In genomic region chr9:38388283-38389223, GRCh38 we compare ENCODE assay signal across 12 cellular contexts. TPM values are rescaled to one million over a fixed set of nuclear protein-coding genes. Genes with fewer than 3 reads are reported as not detected.
DNase-seq lines count a peak whose midpoint lies in the region; ATAC-seq, FAIRE-seq and TF ChIP-seq lines count a peak whose summit lies in the region.
"Had no signal": no experiment of that assay in that cellular context is flagged by ENCODE, and none has a peak within 500 bp of the region (broad histone marks: within the 10 kb centered on the region; RNA-seq: fewer than 3 reads in every experiment).

No MANE protein-coding gene starts in this region.

- WGBS in right lobe of liver (ENCODE audit: insufficient coverage, low coverage, low lambda C conversion rate, missing lambda C conversion rate): 41% methylated on average over 6 of the region's 7 CpGs
- 46% methylated on average over 7 of the region's 7 CpGs for WGBS in suprapubic skin
- 39 to 58% (median 39%) methylated on average over 7 of the region's 7 CpGs for WGBS in small intestine, 3 donors

- intact Hi-C loops in right lobe of liver (cut with DNase I) (no loop called here), posterior vena cava (cut with DNase I) (loop anchor here in 1 of 2 donors (10.0 kb wide), 1 partner anchor 434 kb away; no protein-coding TSS in a partner anchor)

- H3K36me3 ChIP-seq in right lobe of liver (no peaks in the 10 kb centered on the region), suprapubic skin (no peaks in the 10 kb centered on the region), small intestine (ENCODE audit: control insufficient read depth in 2 of 2, insufficient read depth in 2 of 2, low read length in 2 of 2) (no peaks in the 10 kb centered on the region)

- no peak for TF ChIP-seq EP300 in suprapubic skin (IDR thresholded peaks at IDR 0.05)

- TF ChIP-seq CTCF in epithelial cell of esophagus (IDR thresholded peaks at IDR 0.05; ENCODE audit: insufficient read depth, low read depth, low read length, missing control alignments): no peak
- TF ChIP-seq CTCF in right lobe of liver (IDR thresholded peaks at IDR 0.05): no peak
- TF ChIP-seq CTCF in suprapubic skin (IDR thresholded peaks at IDR 0.05): no peak

- H3K9me3 ChIP-seq in right lobe of liver (peaks cover 0 to 5% (median 0%) of the 10 kb centered on the region in 4 donors), suprapubic skin (no peaks in the 10 kb centered on the region), small intestine (ENCODE audit: control insufficient read depth, low read depth) (no peaks in the 10 kb centered on the region)

- FAIRE-seq in small intestine (lab: Jason Lieb, UNC): no peak

- H3K4me3 ChIP-seq in epithelial cell of esophagus (ENCODE audit: low read length) (no peak overlapping the region), right lobe of liver (no peak overlapping the region), suprapubic skin (no peak overlapping the region), small intestine (ENCODE audit: low read depth in 1 of 2, low read length in 2 of 2) (no peak overlapping the region)
- H3K4me3 ChIP-seq: HAP-1 had no signal

- DNase-seq in MV-4-11 (lab: John Stamatoyannopoulos, UW) (peak; percentile 76), epithelial cell of esophagus (ENCODE audit: low read depth) (peak; percentile 13), right lobe of liver (peak; percentile 68 to 84 (median 72)), suprapubic skin (ENCODE audit: low spot score in 2 of 2) (peak in 1 of 2 donors; percentile 32), posterior vena cava (ENCODE audit: low spot score) (no peak), small intestine (no peak), NCI-H1048 (lab: John Stamatoyannopoulos, UW) (no peak)
- DNase-seq: foreskin keratinocyte, KG1, NCI-H2171 had no signal

- H3K27me3 ChIP-seq in right lobe of liver: no peaks in the 10 kb centered on the region
- H3K27me3 ChIP-seq in suprapubic skin: no peaks in the 10 kb centered on the region
- H3K27me3 ChIP-seq in small intestine (ENCODE audit: control insufficient read depth in 2 of 2, insufficient read depth in 2 of 2, low read length in 2 of 2): no peaks in the 10 kb centered on the region

- H3K27ac ChIP-seq in right lobe of liver: peak overlapping the region; percentile 73 to 86 (median 79)
- H3K27ac ChIP-seq in suprapubic skin: peak overlapping the region; percentile 33
- peak overlapping the region in 1 of 2 donors; percentile 61 for H3K27ac ChIP-seq in small intestine (ENCODE audit: low read depth in 1 of 2, low read length in 1 of 2)
- H3K27ac ChIP-seq: foreskin keratinocyte had no signal

- no peak for TF ChIP-seq POLR2A in right lobe of liver (IDR thresholded peaks at IDR 0.05)
- TF ChIP-seq POLR2A in suprapubic skin (IDR thresholded peaks at IDR 0.05): no peak

- H3K4me1 ChIP-seq in right lobe of liver (peaks cover 0 to 69% (median 45%) of the 10 kb centered on the region in 4 donors), suprapubic skin (peaks cover 27% of the 10 kb centered on the region), small intestine (ENCODE audit: control insufficient read depth in 2 of 2, insufficient read depth in 1 of 2, low read depth in 1 of 2, low read length in 1 of 2) (peaks cover 0 to 9% of the 10 kb centered on the region in 2 donors)
- H3K4me1 ChIP-seq: foreskin keratinocyte had no signal

- ATAC-seq in right lobe of liver: peak; percentile 37 to 58 (median 48)
- ATAC-seq: foreskin keratinocyte had no signal

RNA-seq across cellular contexts. Expression of gene ALDH1B1, which starts 3.9 kb away (rescaled TPM):
- total RNA-seq in right lobe of liver (100 to 1,000 TPM in 2 of 6 experiments, 10 to 100 TPM in 4; 61.6 to 179 (median 81.8) TPM), suprapubic skin (1 to 10 TPM; 2.2 to 4.3 (median 3.4) TPM), posterior vena cava (100 to 1,000 TPM; 200 to 217 TPM)
- 10 to 100 TPM in 1 of 3 donors, 1 to 10 TPM in 2; 4.2 to 60.9 (median 6.8) TPM for polyA plus RNA-seq in small intestine

RNA-seq across cellular contexts. Expression of gene IGFBPL1, which starts 35.7 kb away (rescaled TPM):
- 1 to 10 TPM in 2 of 6 experiments, under 1 TPM in 3, not detected in 1; 0.20 to 2.7 (median 0.44) TPM for total RNA-seq in right lobe of liver
- total RNA-seq in suprapubic skin: not detected
- 1 to 10 TPM; 2.7 to 5.5 TPM for total RNA-seq in posterior vena cava
- polyA plus RNA-seq in small intestine: under 1 TPM in 1 of 3 donors, not detected in 2; 0.95 TPM
- total RNA-seq: lower leg skin had no signal
- polyA plus RNA-seq: foreskin keratinocyte had no signal

Comparison
In these comparisons a context has a peak if more than half of its experiments do, and no peak if none do; other contexts are left out.
1. DNase-seq: peak in MV-4-11 (single experiment), epithelial cell of esophagus (single experiment) and right lobe of liver (3 of 3); none in posterior vena cava (single experiment), small intestine (single experiment) and NCI-H1048 (single experiment).
2. RNA of gene ALDH1B1, which starts 3.9 kb away (total RNA-seq): 200 to 217 TPM in posterior vena cava and 61.6 to 179 TPM in right lobe of liver; 2.2 to 4.3 TPM in suprapubic skin; every median in the first group is over 10 times any median in the second.